8 cellular contexts compared by ENCODE assay signal in the genomic region with DNA sequence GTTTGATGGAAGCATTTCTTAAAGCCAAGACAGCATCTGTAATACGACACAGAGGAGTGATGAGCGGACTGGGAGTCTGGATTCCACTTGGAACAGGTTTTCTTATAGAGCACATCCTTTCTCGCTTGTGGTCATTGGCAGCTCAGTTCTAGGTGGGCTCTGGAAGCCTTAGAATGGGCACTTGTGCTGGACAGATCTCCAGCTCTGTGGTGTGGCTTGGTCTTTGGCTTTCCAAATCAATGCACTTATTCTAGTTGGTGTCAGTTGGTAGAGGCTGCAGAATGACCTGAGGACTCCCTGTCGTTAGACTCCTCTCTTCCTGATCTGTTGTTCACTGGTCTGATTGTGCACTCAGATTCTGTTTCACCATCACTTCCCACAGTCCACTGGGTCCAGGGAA.
"Had no signal": no experiment of that assay in that cellular context is flagged by ENCODE, and none has a peak within 500 bp of the region (broad histone marks: within the 10 kb centered on the region; RNA-seq: fewer than 3 reads in every experiment).

No MANE protein-coding gene starts in this region.

- FAIRE-seq: G401.6, GM12878, GM12891, GM12892, GM18507, GM19239 had no signal

- DNase-seq: GDM1, GF-D8 had no signal

- H3K4me3 ChIP-seq: GM12878 had no signal
